1 cellular context compared by ENCODE assay signal in the genomic region with DNA sequence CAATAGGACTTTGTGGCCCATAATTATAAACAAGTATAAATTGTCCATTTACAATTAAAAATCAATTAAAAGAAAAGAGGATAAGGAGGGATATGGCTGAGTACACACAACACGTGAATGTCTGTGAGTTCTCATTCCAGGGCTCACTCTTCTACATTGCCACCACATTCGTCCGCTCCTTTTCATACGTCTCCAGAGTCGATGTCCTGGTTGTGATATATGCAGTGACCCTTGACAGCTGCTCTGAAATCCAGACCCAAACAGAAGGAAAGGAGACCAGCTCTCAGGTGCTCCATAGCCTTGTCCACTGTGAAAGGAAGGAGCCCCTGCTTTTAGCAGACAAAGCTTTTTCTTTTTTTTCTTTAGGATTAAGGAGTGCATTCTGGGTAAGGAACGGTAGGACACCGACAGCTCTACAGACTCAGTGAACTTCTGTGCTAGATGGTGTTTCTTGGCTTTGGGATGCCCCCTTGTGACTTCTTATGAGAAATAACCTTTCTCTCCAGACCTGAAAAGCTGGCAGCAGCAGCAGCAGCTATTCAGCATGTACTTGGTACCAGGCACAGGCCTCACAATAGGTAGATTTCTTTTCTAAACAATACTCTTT.
A peak's percentile ranks its signal among the peaks of the same experiment; 100 is the strongest.
TF ChIP-seq lines count a peak whose summit lies in the region.

No MANE protein-coding gene starts in this region.

TF ChIP-seq in K562, 482 proteins besides CTCF, POLR2A, EP300 and RAD21:
- TF ChIP-seq, protein P1, sequence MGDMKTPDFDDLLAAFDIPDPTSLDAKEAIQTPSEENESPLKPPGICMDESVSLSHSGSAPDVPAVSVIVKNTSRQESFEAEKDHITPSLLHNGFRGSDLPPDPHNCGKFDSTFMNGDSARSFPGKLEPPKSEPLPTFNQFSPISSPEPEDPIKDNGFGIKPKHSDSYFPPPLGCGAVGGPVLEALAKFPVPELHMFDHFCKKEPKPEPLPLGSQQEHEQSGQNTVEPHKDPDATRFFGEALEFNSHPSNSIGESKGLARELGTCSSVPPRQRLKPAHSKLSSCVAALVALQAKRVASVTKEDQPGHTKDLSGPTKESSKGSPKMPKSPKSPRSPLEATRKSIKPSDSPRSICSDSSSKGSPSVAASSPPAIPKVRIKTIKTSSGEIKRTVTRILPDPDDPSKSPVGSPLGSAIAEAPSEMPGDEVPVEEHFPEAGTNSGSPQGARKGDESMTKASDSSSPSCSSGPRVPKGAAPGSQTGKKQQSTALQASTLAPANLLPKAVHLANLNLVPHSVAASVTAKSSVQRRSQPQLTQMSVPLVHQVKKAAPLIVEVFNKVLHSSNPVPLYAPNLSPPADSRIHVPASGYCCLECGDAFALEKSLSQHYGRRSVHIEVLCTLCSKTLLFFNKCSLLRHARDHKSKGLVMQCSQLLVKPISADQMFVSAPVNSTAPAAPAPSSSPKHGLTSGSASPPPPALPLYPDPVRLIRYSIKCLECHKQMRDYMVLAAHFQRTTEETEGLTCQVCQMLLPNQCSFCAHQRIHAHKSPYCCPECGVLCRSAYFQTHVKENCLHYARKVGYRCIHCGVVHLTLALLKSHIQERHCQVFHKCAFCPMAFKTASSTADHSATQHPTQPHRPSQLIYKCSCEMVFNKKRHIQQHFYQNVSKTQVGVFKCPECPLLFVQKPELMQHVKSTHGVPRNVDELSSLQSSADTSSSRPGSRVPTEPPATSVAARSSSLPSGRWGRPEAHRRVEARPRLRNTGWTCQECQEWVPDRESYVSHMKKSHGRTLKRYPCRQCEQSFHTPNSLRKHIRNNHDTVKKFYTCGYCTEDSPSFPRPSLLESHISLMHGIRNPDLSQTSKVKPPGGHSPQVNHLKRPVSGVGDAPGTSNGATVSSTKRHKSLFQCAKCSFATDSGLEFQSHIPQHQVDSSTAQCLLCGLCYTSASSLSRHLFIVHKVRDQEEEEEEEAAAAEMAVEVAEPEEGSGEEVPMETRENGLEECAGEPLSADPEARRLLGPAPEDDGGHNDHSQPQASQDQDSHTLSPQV (IDR thresholded peaks at IDR 0.05), result 0 out of 2 replicates have a peak, but pooled peaks have one; percentile 15
- TF ChIP-seq NONO (IDR thresholded peaks at IDR 0.05; ENCODE audit: low read depth in 2 of 2, low read length in 1 of 2) (no peak), ZNF143 (CRISPR knock-in tag; IDR thresholded peaks at IDR 0.05) (peak; percentile 69), ZNF696 (CRISPR knock-in tag; conservative IDR thresholded peaks at IDR 0.05) (no peak), E2F5 (CRISPR knock-in tag; IDR thresholded peaks at IDR 0.05) (no peak), NCOA6 (IDR thresholded peaks at IDR 0.05) (no peak), KLF10 (CRISPR knock-in tag; IDR thresholded peaks at IDR 0.05) (no peak), NR1H2 (CRISPR knock-in tag; IDR thresholded peaks at IDR 0.05) (no peak), HMG20B (CRISPR knock-in tag; IDR thresholded peaks at IDR 0.05) (no peak), KLF16 (IDR thresholded peaks at IDR 0.05) (no peak), SMARCA5 (IDR thresholded peaks at IDR 0.05) (no peak), ZNF707 (CRISPR knock-in tag; conservative IDR thresholded peaks at IDR 0.05) (no peak), MAFF (IDR thresholded peaks at IDR 0.05; ENCODE audit: low read length) (no peak), ZNF778 (CRISPR knock-in tag; IDR thresholded peaks at IDR 0.05) (no peak), NUFIP1 (IDR thresholded peaks at IDR 0.05; ENCODE audit: partially characterized antibody) (no peak), JUND (IDR thresholded peaks at IDR 0.05; ENCODE audit: borderline replicate concordance, low read depth, low read length) (0 out of 2 replicates have a peak, but pooled peaks have one; percentile 22), JUND (tag; IDR thresholded peaks at IDR 0.05; ENCODE audit: borderline replicate concordance, low read depth, low read length) (no peak), CBX3 (IDR thresholded peaks at IDR 0.05; ENCODE audit: borderline replicate concordance in 1 of 2, low read length in 2 of 2) (0 out of 3 replicates have a peak, but pooled peaks of 1 of the 2 experiments have one; percentile 46), HSF4 (CRISPR knock-in tag; IDR thresholded peaks at IDR 0.05; ENCODE audit: borderline replicate concordance) (no peak), BRD4 (IDR thresholded peaks at IDR 0.05) (no peak), ZNF586 (CRISPR knock-in tag; conservative IDR thresholded peaks at IDR 0.05) (no peak), RBFOX2 (IDR thresholded peaks at IDR 0.05; ENCODE audit: low read depth, low read length) (no peak), ZNF384 (IDR thresholded peaks at IDR 0.05; ENCODE audit: low read depth, low read length) (peak; percentile 93), SMC3 (conservative IDR thresholded peaks at IDR 0.05; ENCODE audit: insufficient read depth, low read depth, low read length) (peak; percentile 64), STAG1 (CRISPR knock-in tag; IDR thresholded peaks at IDR 0.05; ENCODE audit: borderline replicate concordance) (peak; percentile 16; the same call in 1 of the 2 replicates), MXI1 (IDR thresholded peaks at IDR 0.05; ENCODE audit: low read depth, low read length) (no peak), PURB (CRISPR knock-in tag; IDR thresholded peaks at IDR 0.05; ENCODE audit: low read depth) (no peak)
- TF ChIP-seq, protein P2, sequence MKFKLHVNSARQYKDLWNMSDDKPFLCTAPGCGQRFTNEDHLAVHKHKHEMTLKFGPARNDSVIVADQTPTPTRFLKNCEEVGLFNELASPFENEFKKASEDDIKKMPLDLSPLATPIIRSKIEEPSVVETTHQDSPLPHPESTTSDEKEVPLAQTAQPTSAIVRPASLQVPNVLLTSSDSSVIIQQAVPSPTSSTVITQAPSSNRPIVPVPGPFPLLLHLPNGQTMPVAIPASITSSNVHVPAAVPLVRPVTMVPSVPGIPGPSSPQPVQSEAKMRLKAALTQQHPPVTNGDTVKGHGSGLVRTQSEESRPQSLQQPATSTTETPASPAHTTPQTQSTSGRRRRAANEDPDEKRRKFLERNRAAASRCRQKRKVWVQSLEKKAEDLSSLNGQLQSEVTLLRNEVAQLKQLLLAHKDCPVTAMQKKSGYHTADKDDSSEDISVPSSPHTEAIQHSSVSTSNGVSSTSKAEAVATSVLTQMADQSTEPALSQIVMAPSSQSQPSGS (CRISPR knock-in tag; IDR thresholded peaks at IDR 0.05), result no peak
- TF ChIP-seq, protein P3, sequence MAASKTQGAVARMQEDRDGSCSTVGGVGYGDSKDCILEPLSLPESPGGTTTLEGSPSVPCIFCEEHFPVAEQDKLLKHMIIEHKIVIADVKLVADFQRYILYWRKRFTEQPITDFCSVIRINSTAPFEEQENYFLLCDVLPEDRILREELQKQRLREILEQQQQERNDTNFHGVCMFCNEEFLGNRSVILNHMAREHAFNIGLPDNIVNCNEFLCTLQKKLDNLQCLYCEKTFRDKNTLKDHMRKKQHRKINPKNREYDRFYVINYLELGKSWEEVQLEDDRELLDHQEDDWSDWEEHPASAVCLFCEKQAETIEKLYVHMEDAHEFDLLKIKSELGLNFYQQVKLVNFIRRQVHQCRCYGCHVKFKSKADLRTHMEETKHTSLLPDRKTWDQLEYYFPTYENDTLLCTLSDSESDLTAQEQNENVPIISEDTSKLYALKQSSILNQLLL (CRISPR knock-in tag; IDR thresholded peaks at IDR 0.05; ENCODE audit: borderline replicate concordance), result no peak
